ENCODE assay signal across 17 cellular contexts in the genomic region with DNA sequence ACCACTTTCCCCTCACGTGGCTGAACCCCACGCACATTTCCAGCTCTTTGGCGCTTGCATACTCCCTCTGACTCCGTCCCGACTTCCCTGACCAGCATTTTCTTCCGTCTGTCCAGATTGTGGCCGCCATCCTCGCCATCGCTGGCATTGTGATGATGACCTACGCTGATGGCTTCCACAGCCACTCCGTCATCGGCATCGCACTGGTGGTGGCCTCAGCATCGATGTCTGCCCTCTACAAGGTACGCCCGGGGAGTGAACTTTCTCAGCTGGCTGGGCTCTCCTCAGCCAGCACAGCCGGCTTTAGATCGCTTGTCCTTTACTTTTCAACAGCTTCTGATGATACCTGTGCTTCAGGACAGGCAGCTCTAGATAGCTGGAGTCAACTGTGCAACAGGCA.
"Had no signal": no experiment of that assay in that cellular context is flagged by ENCODE, and none has a peak within 500 bp of the region (broad histone marks: within the 10 kb centered on the region; RNA-seq: fewer than 3 reads in every experiment).

No MANE protein-coding gene starts in this region.

- H3K27ac ChIP-seq: sigmoid colon, tibial nerve had no signal

- ATAC-seq: activated T-cell treated with anti-CD3 and anti-CD28 coated beads, Interleukin-2, amount 50 U/mL, for 72 hours; heart right ventricle; WTC11 had no signal

- H3K36me3 Mint-ChIP-seq: brain, memory B cell, WTC11 had no signal

- H3K4me1 ChIP-seq: sigmoid colon, tibial nerve had no signal

- H3K4me1 Mint-ChIP-seq: brain had no signal

- H3K27ac Mint-ChIP-seq: memory B cell, nephron progenitor cell, WTC11 had no signal

- H3K4me3 Mint-ChIP-seq: brain, memory B cell, nephron progenitor cell, WTC11 had no signal

- DNase-seq: activated CD4-positive, alpha-beta T cell treated with anti-CD3 and anti-CD28 coated beads for 48 hours; activated CD8-positive, alpha-beta memory T cell treated with anti-CD3 and anti-CD28 coated beads, Interleukin-2, amount 50 U/mL, for 4 hours; activated gamma-delta T cell; activated T-cell treated with anti-CD3 and anti-CD28 coated beads, Interleukin-2, amount 50 U/mL, for 72 hours; anterior cingulate cortex; caudate nucleus; heart right ventricle; nephron progenitor cell; nucleus accumbens; sigmoid colon; stimulated activated CD4-positive, alpha-beta T cell treated with anti-CD3 and anti-CD28 coated beads, Interleukin-4, amount 100 ng/mL, for 4 hours; stimulated activated naive CD4-positive, alpha-beta T cell had no signal

- H3K36me3 ChIP-seq: heart right ventricle, sigmoid colon, tibial nerve had no signal

- H3K4me3 ChIP-seq: heart right ventricle, sigmoid colon, SK-N-MC, tibial nerve had no signal

- H3K9me3 ChIP-seq: heart right ventricle, sigmoid colon, tibial nerve had no signal

- H3K9me3 Mint-ChIP-seq: activated T-cell treated with anti-CD3 and anti-CD28 coated beads, Interleukin-2, amount 50 U/mL, for 72 hours; brain; memory B cell; nephron progenitor cell had no signal
